21 cellular contexts compared by ENCODE assay signal in the genomic region with DNA sequence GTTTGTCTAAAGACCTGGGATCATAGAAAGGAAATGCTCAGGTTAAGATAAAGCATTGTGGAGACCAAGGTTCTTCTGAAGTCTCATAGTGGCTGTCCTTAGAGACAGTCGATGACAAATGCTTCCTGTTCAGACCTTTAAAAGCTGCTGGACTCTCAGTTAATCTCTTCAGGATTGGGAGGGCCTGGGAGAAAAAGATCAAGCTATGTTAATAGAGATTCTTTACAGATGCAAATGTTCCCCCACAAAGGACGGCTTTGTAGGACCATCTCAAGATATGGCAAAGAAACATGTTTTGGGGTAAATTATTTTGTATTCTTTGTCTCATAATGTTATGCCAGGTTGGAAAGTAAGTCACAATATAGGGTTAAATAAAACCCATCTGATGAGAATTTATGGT.
DNase-seq lines count a peak whose midpoint lies in the region; ATAC-seq, FAIRE-seq and TF ChIP-seq lines count a peak whose summit lies in the region.
"Had no signal": no experiment of that assay in that cellular context is flagged by ENCODE, and none has a peak within 500 bp of the region (broad histone marks: within the 10 kb centered on the region; RNA-seq: fewer than 3 reads in every experiment).

No MANE protein-coding gene starts in this region.

- no peak overlapping the region for H3K4ac ChIP-seq in H9 (ENCODE audit: low read depth, low read length)

- no peak overlapping the region for H3K14ac ChIP-seq in H9 (ENCODE audit: insufficient read depth, low read length)

- FAIRE-seq in small intestine (lab: Jason Lieb, UNC), result no peak
- FAIRE-seq: A549, GM12891, GM18507, H54 had no signal

- H3K79me2 ChIP-seq in H9 (ENCODE audit: insufficient read depth, low read length) (no peaks in the 10 kb centered on the region), Loucy (ENCODE audit: insufficient read depth, low read length) (no peaks in the 10 kb centered on the region), smooth muscle cell (ENCODE audit: low read depth) (no peaks in the 10 kb centered on the region)

- H3K4me3 ChIP-seq in Loucy (ENCODE audit: low read length, poor library complexity, severe bottlenecking) (peak overlapping the region; percentile 44), WERI-Rb-1 (ENCODE audit: low read depth, low read length) (no peak overlapping the region), smooth muscle cell (no peak overlapping the region), right lobe of liver (no peak overlapping the region), small intestine (ENCODE audit: low read depth in 1 of 2, low read length in 2 of 2) (no peak overlapping the region)
- H3K4me3 ChIP-seq: A549 had no signal

- H3K27ac ChIP-seq in H9 (ENCODE audit: insufficient read length, low read depth, low read length) (no peak overlapping the region), WERI-Rb-1 (no peak overlapping the region), smooth muscle cell (ENCODE audit: low read depth) (peak overlapping the region; percentile 53), right lobe of liver (no peak overlapping the region), small intestine (ENCODE audit: low read depth in 1 of 2, low read length in 1 of 2) (no peak overlapping the region)
- H3K27ac ChIP-seq: A549 had no signal

- no peaks in the 10 kb centered on the region for H3K23me2 ChIP-seq in H9 (ENCODE audit: insufficient read length, low read depth, low read length, poor library complexity, severe bottlenecking)

- no peaks in the 10 kb centered on the region for H4K20me1 ChIP-seq in H9 (ENCODE audit: control insufficient read depth, insufficient read depth, insufficient read length)
- no peaks in the 10 kb centered on the region for H4K20me1 ChIP-seq in Loucy (ENCODE audit: insufficient read depth, low read length, poor library complexity, severe bottlenecking)
- H4K20me1 ChIP-seq in smooth muscle cell (ENCODE audit: low read depth), result no peaks in the 10 kb centered on the region

- H3F3A ChIP-seq in Loucy (ENCODE audit: low read depth), result peaks cover 4% of the 10 kb centered on the region; the same call in 1 of the 2 replicates
- H3F3A ChIP-seq in smooth muscle cell (ENCODE audit: low read depth), result peaks cover 4% of the 10 kb centered on the region

- TF ChIP-seq CTCF in H9 (conservative IDR thresholded peaks at IDR 0.05) (no peak), Loucy (conservative IDR thresholded peaks at IDR 0.05; ENCODE audit: low read length) (no peak), WERI-Rb-1 (IDR thresholded peaks at IDR 0.05; ENCODE audit: low read depth, low read length) (no peak), smooth muscle cell (IDR thresholded peaks at IDR 0.05; ENCODE audit: borderline replicate concordance, insufficient read depth, poor library complexity, severe bottlenecking) (no peak), omental fat pad (IDR thresholded peaks at IDR 0.05) (no peak), right lobe of liver (IDR thresholded peaks at IDR 0.05) (no peak)

- H3K4me1 ChIP-seq in H9 (ENCODE audit: insufficient read depth, low read length), result no peaks in the 10 kb centered on the region
- H3K4me1 ChIP-seq in Loucy (ENCODE audit: insufficient read depth, low read length, poor library complexity, severe bottlenecking), result peaks cover 49% of the 10 kb centered on the region
- peaks cover 18% of the 10 kb centered on the region for H3K4me1 ChIP-seq in smooth muscle cell (ENCODE audit: low read depth)
- peaks cover 0 to 9% (median 0%) of the 10 kb centered on the region in 4 donors for H3K4me1 ChIP-seq in right lobe of liver
- H3K4me1 ChIP-seq in small intestine (ENCODE audit: control insufficient read depth in 2 of 2, insufficient read depth in 1 of 2, low read depth in 1 of 2, low read length in 1 of 2), result no peaks in the 10 kb centered on the region
- H3K4me1 ChIP-seq: A549 had no signal

- H2BK120ac ChIP-seq in H9 (ENCODE audit: low read depth, low read length, poor library complexity, severe bottlenecking), result no peak overlapping the region

- H3K4me2 ChIP-seq in H9 (ENCODE audit: insufficient read depth, insufficient read length, low read length) (no peak overlapping the region), Loucy (ENCODE audit: low read depth, low read length, poor library complexity, severe bottlenecking) (peak overlapping the region; percentile 59), smooth muscle cell (peak overlapping the region; percentile 19)
- H3K4me2 ChIP-seq: A549 had no signal

- H3K36me3 Mint-ChIP-seq in H9 (ENCODE audit: insufficient read depth in 1 of 3, low read depth in 3 of 3), result no peaks in the 10 kb centered on the region

- no peaks in the 10 kb centered on the region for H3K9me2 ChIP-seq in Loucy (replicated peaks; ENCODE audit: low read depth, low read length)

- TF ChIP-seq POLR2A in right lobe of liver (IDR thresholded peaks at IDR 0.05), result no peak

- no peak overlapping the region for H3K9ac ChIP-seq in H9 (ENCODE audit: extremely low read depth, insufficient read length, low read length)
- peak overlapping the region; percentile 23 for H3K9ac ChIP-seq in Loucy (ENCODE audit: low read depth, low read length, poor library complexity, severe bottlenecking)
- H3K9ac ChIP-seq in smooth muscle cell (ENCODE audit: low read depth), result no peak overlapping the region

- ATAC-seq in omental fat pad (ENCODE audit: low FRiP score) (no peak), right lobe of liver (no peak)
- ATAC-seq: A549 had no signal

- H3K9me3 Mint-ChIP-seq in H9, result no peaks in the 10 kb centered on the region
- H3K9me3 Mint-ChIP-seq: CD4-positive, alpha-beta memory T cell; HFFc6 had no signal

- intact Hi-C loops in right lobe of liver (cut with DNase I), result no loop called here

- H3K18ac ChIP-seq in H9 (ENCODE audit: insufficient read length, low read depth, low read length), result no peak overlapping the region

- no peaks in the 10 kb centered on the region for H3K27me3 Mint-ChIP-seq in H9 (ENCODE audit: low read depth)

- H3K36me3 ChIP-seq in Loucy (ENCODE audit: insufficient read depth, low read length), result no peaks in the 10 kb centered on the region
- H3K36me3 ChIP-seq in WERI-Rb-1, result no peaks in the 10 kb centered on the region
- no peaks in the 10 kb centered on the region for H3K36me3 ChIP-seq in smooth muscle cell (ENCODE audit: low read depth)
- no peaks in the 10 kb centered on the region for H3K36me3 ChIP-seq in right lobe of liver
- H3K36me3 ChIP-seq in small intestine (ENCODE audit: control insufficient read depth in 2 of 2, insufficient read depth in 2 of 2, low read length in 2 of 2), result no peaks in the 10 kb centered on the region

- peak overlapping the region in 1 of 2 experiments; percentile 38; a peak in 1 of 5 replicates for H3K4me3 Mint-ChIP-seq in H9
- H3K4me3 Mint-ChIP-seq: CD4-positive, alpha-beta memory T cell; HFFc6 had no signal

- H3K27me3 ChIP-seq in H9 (ENCODE audit: insufficient read depth, low read length), result no peaks in the 10 kb centered on the region
- no peaks in the 10 kb centered on the region for H3K27me3 ChIP-seq in Loucy (ENCODE audit: insufficient read depth, low read length, poor library complexity, severe bottlenecking)
- no peaks in the 10 kb centered on the region for H3K27me3 ChIP-seq in WERI-Rb-1 (ENCODE audit: insufficient read depth, low read depth, severe bottlenecking)
- H3K27me3 ChIP-seq in smooth muscle cell (ENCODE audit: low read depth), result no peaks in the 10 kb centered on the region
- no peaks in the 10 kb centered on the region for H3K27me3 ChIP-seq in right lobe of liver
- H3K27me3 ChIP-seq in small intestine (ENCODE audit: control insufficient read depth in 2 of 2, insufficient read depth in 2 of 2, low read length in 2 of 2), result no peaks in the 10 kb centered on the region

- H2AFZ ChIP-seq in H9 (ENCODE audit: low read length) (no peak overlapping the region), Loucy (ENCODE audit: low read length) (no peak overlapping the region), smooth muscle cell (ENCODE audit: low read depth) (no peak overlapping the region)

- no peak overlapping the region for H2BK12ac ChIP-seq in H9 (ENCODE audit: insufficient read length, low read depth, low read length)

- H3K9me3 ChIP-seq in H9 (ENCODE audit: control insufficient read depth, low read depth, low read length) (no peaks in the 10 kb centered on the region), Loucy (ENCODE audit: insufficient read depth, low read depth, low read length) (no peaks in the 10 kb centered on the region), WERI-Rb-1 (ENCODE audit: severe bottlenecking) (no peaks in the 10 kb centered on the region), smooth muscle cell (replicated peaks; ENCODE audit: low read depth) (no peaks in the 10 kb centered on the region), right lobe of liver (no peaks in the 10 kb centered on the region), small intestine (ENCODE audit: control insufficient read depth, low read depth) (no peaks in the 10 kb centered on the region)
- H3K9me3 ChIP-seq: A549 had no signal

- peaks cover 33 to 34% of the 10 kb centered on the region in 2 experiments for H3K4me1 Mint-ChIP-seq in H9
- H3K4me1 Mint-ChIP-seq: CD4-positive, alpha-beta memory T cell had no signal

- H2BK5ac ChIP-seq in H9 (ENCODE audit: insufficient read length, low read length), result no peak overlapping the region

- H3K56ac ChIP-seq in H9 (ENCODE audit: insufficient read length, low read depth, low read length), result no peak overlapping the region

- no peak overlapping the region for H3K23ac ChIP-seq in H9 (ENCODE audit: insufficient read length, low read depth, low read length)

- peak overlapping the region in 2 of 3 experiments; percentile 34 to 92; a peak in 3 of 7 replicates for H3K27ac Mint-ChIP-seq in H9
- H3K27ac Mint-ChIP-seq: CD4-positive, alpha-beta memory T cell; HFFc6 had no signal

- no CpG with 5 or more reads among the region's 2 CpGs for WGBS in H9 (ENCODE audit: extremely low coverage, insufficient read length, low lambda C conversion rate)
- 27% methylated on average over 2 of the region's 2 CpGs for WGBS in smooth muscle cell (ENCODE audit: low lambda C conversion rate)
- WGBS in right lobe of liver (ENCODE audit: insufficient coverage, low coverage, low lambda C conversion rate, missing lambda C conversion rate), result 46% methylated on average over 2 of the region's 2 CpGs
- WGBS in small intestine, 3 donors, result 77 to 83% (median 81%) methylated on average over 2 of the region's 2 CpGs

- H4K91ac ChIP-seq in H9 (ENCODE audit: insufficient read length, low read depth, low read length), result no peak overlapping the region

- no peaks in the 10 kb centered on the region for H3K79me1 ChIP-seq in H9 (ENCODE audit: insufficient read depth, low read depth, low read length, poor library complexity, severe bottlenecking)

- no peak overlapping the region for H2BK15ac ChIP-seq in H9 (ENCODE audit: low read depth, low read length)

- no peak overlapping the region for H3T11ph ChIP-seq in H9 (ENCODE audit: low read length)

- DNase-seq in H9 (no peak), WERI-Rb-1 (peak; percentile 4), smooth muscle cell (lab: John Stamatoyannopoulos, UW; ENCODE audit: unreplicated experiment) (no peak), omental fat pad (ENCODE audit: low spot score) (no peak), right lobe of liver (no peak), small intestine (no peak)
- DNase-seq: 8988T; C1 segment of cervical spinal cord; Calu3; CD4-positive, alpha-beta memory T cell; COR-L47; DMS53; DMS79 treated with DMSO at 0.1 percent for 48 hours; GF-D8; GOT3; HFFc6 had no signal

- no peak overlapping the region for H4K5ac ChIP-seq in H9 (ENCODE audit: insufficient read length, low read depth, low read length)

- H2BK20ac ChIP-seq in H9 (ENCODE audit: low read depth, low read length, poor library complexity, severe bottlenecking), result no peak overlapping the region

- no peak overlapping the region for H2AK5ac ChIP-seq in H9 (ENCODE audit: insufficient read length, low read length)

- no peak overlapping the region for H4K8ac ChIP-seq in H9 (replicated peaks; ENCODE audit: insufficient read length, low read depth, low read length)
